ENCODE assay signal across 1 cellular context in the genomic region with DNA sequence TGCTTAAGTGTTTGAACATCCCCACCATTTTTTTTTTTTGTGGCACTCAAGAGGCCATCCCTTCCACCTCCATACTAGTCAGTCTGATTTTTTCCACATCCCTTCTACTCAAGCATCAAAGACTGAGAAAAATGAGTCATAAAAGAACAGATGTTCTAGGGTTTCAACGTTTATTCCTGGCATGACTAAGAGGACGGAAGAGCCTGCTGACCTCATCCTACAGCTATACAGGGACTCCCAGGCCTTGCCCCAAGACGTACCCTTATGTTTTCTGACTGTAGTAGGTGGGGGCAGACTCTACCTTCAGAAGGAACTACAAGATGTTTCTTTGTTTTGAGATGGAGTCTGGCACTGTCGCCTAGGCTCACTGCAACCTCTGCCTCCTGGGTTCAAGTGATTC.
TF ChIP-seq lines count a peak whose summit lies in the region.

No MANE protein-coding gene starts in this region.

TF ChIP-seq in K562, 482 proteins besides CTCF, POLR2A, EP300 and RAD21 (continued from another document):
- TF ChIP-seq, protein P1, sequence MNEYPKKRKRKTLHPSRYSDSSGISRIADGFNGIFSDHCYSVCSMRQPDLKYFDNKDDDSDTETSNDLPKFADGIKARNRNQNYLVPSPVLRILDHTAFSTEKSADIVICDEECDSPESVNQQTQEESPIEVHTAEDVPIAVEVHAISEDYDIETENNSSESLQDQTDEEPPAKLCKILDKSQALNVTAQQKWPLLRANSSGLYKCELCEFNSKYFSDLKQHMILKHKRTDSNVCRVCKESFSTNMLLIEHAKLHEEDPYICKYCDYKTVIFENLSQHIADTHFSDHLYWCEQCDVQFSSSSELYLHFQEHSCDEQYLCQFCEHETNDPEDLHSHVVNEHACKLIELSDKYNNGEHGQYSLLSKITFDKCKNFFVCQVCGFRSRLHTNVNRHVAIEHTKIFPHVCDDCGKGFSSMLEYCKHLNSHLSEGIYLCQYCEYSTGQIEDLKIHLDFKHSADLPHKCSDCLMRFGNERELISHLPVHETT (CRISPR knock-in tag; conservative IDR thresholded peaks at IDR 0.05 in 1 of 2, IDR thresholded peaks at IDR 0.05 in 1 of 2) = peak in 1 of 2 experiments; percentile 42; a peak in 1 of 4 replicates
- TF ChIP-seq ZC3H11A (IDR thresholded peaks at IDR 0.05; ENCODE audit: low read depth, low read length) (no peak), TEAD1 (CRISPR knock-in tag; IDR thresholded peaks at IDR 0.05) (no peak), BCOR (IDR thresholded peaks at IDR 0.05) (no peak)
